ENCODE assay signal across 9 cellular contexts in the genomic region with DNA sequence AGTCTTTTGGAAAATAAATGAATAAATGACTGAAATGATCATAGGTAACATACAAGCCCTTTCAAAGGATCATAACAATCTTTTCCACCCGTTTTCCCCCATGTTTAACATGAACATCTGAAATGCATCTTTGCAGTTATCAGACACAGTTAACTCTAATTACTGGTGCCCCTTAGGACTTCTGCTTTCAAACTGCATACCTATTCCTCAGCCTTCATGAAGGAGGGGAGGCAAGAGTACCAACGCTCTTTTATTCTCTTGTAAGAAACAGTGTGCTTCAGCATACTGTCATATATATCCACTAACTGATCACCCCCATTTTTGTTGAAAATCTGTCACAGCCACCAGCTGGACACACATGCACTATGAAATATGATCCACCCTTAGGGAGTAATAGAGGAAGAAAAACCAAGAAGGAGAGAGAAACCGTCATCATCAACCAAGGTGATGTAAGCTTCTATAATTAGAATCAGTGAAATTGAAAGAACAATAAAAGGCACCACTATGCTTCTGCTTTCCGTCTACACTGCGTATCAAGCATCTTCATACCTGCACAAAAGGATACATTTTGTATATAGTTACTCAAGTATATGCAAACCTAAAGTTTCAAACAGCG.
DNase-seq lines count a peak whose midpoint lies in the region; ATAC-seq, FAIRE-seq and TF ChIP-seq lines count a peak whose summit lies in the region.
"Had no signal": no experiment of that assay in that cellular context is flagged by ENCODE, and none has a peak within 500 bp of the region (broad histone marks: within the 10 kb centered on the region; RNA-seq: fewer than 3 reads in every experiment).

No MANE protein-coding gene starts in this region.

- SMC1A ChIA-PET in GM12878 (lab: Charles Lee; ENCODE audit: uncharacterized antibody, unreplicated experiment): interaction anchor here (0.7 to 1.5 kb wide), 5 partner anchors 10 to 28 kb away, joined by 3 read pairs; no protein-coding TSS in a partner anchor

- peaks cover 12% of the 10 kb centered on the region for H3K4me1 ChIP-seq in GM12878 (ENCODE audit: control insufficient read depth, insufficient read depth, low read length)

- TF ChIP-seq POLR2A in GM12878 (IDR thresholded peaks at IDR 0.05; ENCODE audit: low read depth, low read length): no peak

- RAD21 ChIA-PET in GM12878 (lab: Charles Lee; ENCODE audit: unreplicated experiment): interaction anchor here (0.7 to 1.2 kb wide), 2 partner anchors 94 to 471 kb away, joined by 3 to 5 read pairs; no protein-coding TSS in a partner anchor

- H3K4me2 ChIP-seq in GM12878 (ENCODE audit: control insufficient read depth, insufficient read depth): peak overlapping the region; percentile 69

- intact Hi-C loops in GM12878 (cut with micrococcal nuclease; ENCODE audit: unreplicated experiment): no loop called here

- peaks cover 14% of the 10 kb centered on the region for H3K79me2 ChIP-seq in GM12878 (ENCODE audit: control insufficient read depth, insufficient read depth, low read length)
- H3K79me2 ChIP-seq: parathyroid adenoma had no signal

- TF ChIP-seq CTCF in GM12878 (IDR thresholded peaks at IDR 0.05 in 2 of 3, conservative IDR thresholded peaks at IDR 0.05 in 1 of 3; ENCODE audit: control insufficient read depth in 2 of 3, extremely low read depth in 1 of 3, insufficient read depth in 1 of 3, low read depth in 3 of 3, low read length in 3 of 3): no peak

- WGBS in GM12878 (ENCODE audit: insufficient coverage, insufficient replicate concordance, low lambda C conversion rate, missing lambda C conversion rate): 47% methylated on average over 6 of the region's 6 CpGs

- no peak overlapping the region for H3K9ac ChIP-seq in GM12878 (ENCODE audit: control insufficient read depth, insufficient read depth, low read length)
- H3K9ac ChIP-seq: parathyroid adenoma had no signal

- no peaks in the 10 kb centered on the region for H3K9me3 Mint-ChIP-seq in activated T-cell treated with anti-CD3 and anti-CD28 coated beads, Interleukin-2, amount 50 U/mL, for 24 hours

- in situ Hi-C loops in GM12878 (cut with MboI): no loop called here

- no peaks in the 10 kb centered on the region for H3K27me3 Mint-ChIP-seq in activated T-cell treated with anti-CD3 and anti-CD28 coated beads, Interleukin-2, amount 50 U/mL, for 24 hours

- CTCF ChIA-PET in GM12878 (lab: Yijun Ruan, JAX): no interaction called here

- no peak for DNase-seq in activated T-cell treated with anti-CD3 and anti-CD28 coated beads, Interleukin-2, amount 50 U/mL, for 24 hours
- DNase-seq in activated T-cell treated with anti-CD3 and anti-CD28 coated beads for 4 hours (no peak), NCI-H146 treated with DMSO at 0.1 percent for 48 hours (lab: John Stamatoyannopoulos, UW; ENCODE audit: unreplicated experiment) (peak; percentile 25), GM12878 (ENCODE audit: low read depth, low spot score) (peak; percentile 66), skeletal muscle cell (ENCODE audit: low read depth) (peak; percentile 25), HTR-8/SVneo (ENCODE audit: insufficient read length, low spot score) (no peak)
- DNase-seq in activated CD8-positive, alpha-beta memory T cell treated with anti-CD3 and anti-CD28 coated beads, Interleukin-2, amount 50 U/mL, for 48 hours: no peak

- peak; percentile 77 for FAIRE-seq in GM12878 (lab: Jason Lieb, UNC)
- no peak for FAIRE-seq in HTR-8/SVneo (lab: Jason Lieb, UNC)

- H3K27ac ChIP-seq in GM12878 (ENCODE audit: control insufficient read depth, insufficient read depth): peak overlapping the region; percentile 62
- H3K27ac ChIP-seq: parathyroid adenoma had no signal

- H3K27ac Mint-ChIP-seq in activated T-cell treated with anti-CD3 and anti-CD28 coated beads, Interleukin-2, amount 50 U/mL, for 24 hours: peak overlapping the region; percentile 85

- TF ChIP-seq RAD21 in GM12878 (IDR thresholded peaks at IDR 0.05; ENCODE audit: insufficient read depth, low read depth, low read length): no peak

- H3K4me3 Mint-ChIP-seq in activated T-cell treated with anti-CD3 and anti-CD28 coated beads, Interleukin-2, amount 50 U/mL, for 24 hours: peak overlapping the region; percentile 35

- H4K20me1 ChIP-seq in GM12878 (ENCODE audit: control insufficient read depth, insufficient read depth): no peaks in the 10 kb centered on the region

- H3K9me3 ChIP-seq in GM12878 (replicated peaks; ENCODE audit: control insufficient read depth, insufficient read depth, low read length): no peaks in the 10 kb centered on the region

- H3K4me3 ChIP-seq in GM12878: 0 out of 2 replicates have a peak overlapping the region, but pooled peaks have one; percentile 13
- H3K4me3 ChIP-seq in skeletal muscle cell (ENCODE audit: low read depth, low read length): no peak overlapping the region

- H3K27me3 ChIP-seq in GM12878 (replicated peaks in 1 of 2; ENCODE audit: control insufficient read depth in 2 of 2, insufficient read depth in 2 of 2, low read length in 1 of 2): no peaks in the 10 kb centered on the region

- H3K36me3 ChIP-seq in GM12878 (ENCODE audit: control insufficient read depth in 2 of 2, insufficient read depth in 2 of 2, low read length in 1 of 2): no peaks in the 10 kb centered on the region; a peak in 1 of 4 replicates

- peak in 1 of 2 experiments; percentile 46; a peak in 2 of 4 replicates for TF ChIP-seq EP300 in GM12878 (IDR thresholded peaks at IDR 0.05; ENCODE audit: borderline replicate concordance in 1 of 2, control insufficient read depth in 1 of 2, low read depth in 2 of 2, low read length in 2 of 2)

- no peak overlapping the region; the same call in 1 of the 2 replicates for H2AFZ ChIP-seq in GM12878 (ENCODE audit: control insufficient read depth, low read depth, low read length)
- H2AFZ ChIP-seq: parathyroid adenoma had no signal

- peaks cover 91% of the 10 kb centered on the region for H3K4me1 Mint-ChIP-seq in activated T-cell treated with anti-CD3 and anti-CD28 coated beads, Interleukin-2, amount 50 U/mL, for 24 hours (ENCODE audit: low read depth)

- POLR2A ChIA-PET in GM12878 (lab: Charles Lee): no interaction called here

- no TSS peak for BruUV-seq in GM12878 (replicated peaks; lab: Mats Ljungman, UMichigan)

- peak; percentile 85 for ATAC-seq in HG02678 (IDR thresholded peaks at IDR 0.05; ENCODE audit: unreplicated experiment)
- ATAC-seq in GM12878: peak; percentile 94

- peaks cover 49% of the 10 kb centered on the region for H3K36me3 Mint-ChIP-seq in activated T-cell treated with anti-CD3 and anti-CD28 coated beads, Interleukin-2, amount 50 U/mL, for 24 hours (ENCODE audit: low read depth)

TF ChIP-seq in GM12878, 131 proteins besides CTCF, POLR2A, EP300 and RAD21 (continues in another document):
- no peak for TF ChIP-seq TAF1 (IDR thresholded peaks at IDR 0.05; ENCODE audit: borderline replicate concordance, low read depth, low read length)
- no peak for TF ChIP-seq PAX8 (IDR thresholded peaks at IDR 0.05)
- TF ChIP-seq TBL1XR1 (IDR thresholded peaks at IDR 0.05; ENCODE audit: low read depth, low read length): no peak
- TF ChIP-seq KLF5 (IDR thresholded peaks at IDR 0.05; ENCODE audit: partially characterized antibody): no peak
- no peak for TF ChIP-seq ASH2L (IDR thresholded peaks at IDR 0.05; ENCODE audit: borderline replicate concordance, low read depth)
- peak; percentile 97 for TF ChIP-seq MEF2A (IDR thresholded peaks at IDR 0.05; ENCODE audit: insufficient read depth, low read depth, low read length)
- TF ChIP-seq, protein P1, sequence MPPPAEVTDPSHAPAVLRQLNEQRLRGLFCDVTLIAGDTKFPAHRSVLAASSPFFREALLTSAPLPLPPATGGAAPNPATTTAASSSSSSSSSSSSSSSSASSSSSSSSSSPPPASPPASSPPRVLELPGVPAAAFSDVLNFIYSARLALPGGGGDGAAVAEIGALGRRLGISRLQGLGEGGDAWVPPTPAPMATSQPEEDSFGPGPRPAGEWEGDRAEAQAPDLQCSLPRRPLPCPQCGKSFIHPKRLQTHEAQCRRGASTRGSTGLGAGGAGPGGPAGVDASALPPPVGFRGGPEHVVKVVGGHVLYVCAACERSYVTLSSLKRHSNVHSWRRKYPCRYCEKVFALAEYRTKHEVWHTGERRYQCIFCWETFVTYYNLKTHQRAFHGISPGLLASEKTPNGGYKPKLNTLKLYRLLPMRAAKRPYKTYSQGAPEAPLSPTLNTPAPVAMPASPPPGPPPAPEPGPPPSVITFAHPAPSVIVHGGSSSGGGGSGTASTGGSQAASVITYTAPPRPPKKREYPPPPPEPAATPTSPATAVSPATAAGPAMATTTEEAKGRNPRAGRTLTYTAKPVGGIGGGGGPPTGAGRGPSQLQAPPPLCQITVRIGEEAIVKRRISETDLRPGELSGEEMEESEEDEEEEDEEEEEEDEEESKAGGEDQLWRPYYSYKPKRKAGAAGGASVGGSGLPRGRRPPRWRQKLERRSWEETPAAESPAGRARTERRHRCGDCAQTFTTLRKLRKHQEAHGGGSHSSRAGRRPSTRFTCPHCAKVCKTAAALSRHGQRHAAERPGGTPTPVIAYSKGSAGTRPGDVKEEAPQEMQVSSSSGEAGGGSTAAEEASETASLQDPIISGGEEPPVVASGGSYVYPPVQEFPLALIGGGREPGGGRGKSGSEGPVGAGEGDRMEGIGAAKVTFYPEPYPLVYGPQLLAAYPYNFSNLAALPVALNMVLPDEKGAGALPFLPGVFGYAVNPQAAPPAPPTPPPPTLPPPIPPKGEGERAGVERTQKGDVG (CRISPR knock-in tag; IDR thresholded peaks at IDR 0.05): no peak
- no peak for TF ChIP-seq NR2C2 (IDR thresholded peaks at IDR 0.05; ENCODE audit: borderline replicate concordance, control insufficient read depth, insufficient read length, low read depth)
- peak; percentile 72; the same call in 1 of the 2 replicates for TF ChIP-seq RUNX3 (IDR thresholded peaks at IDR 0.05; ENCODE audit: low read length)
- no peak for TF ChIP-seq EED (IDR thresholded peaks at IDR 0.05; ENCODE audit: low read depth)
- TF ChIP-seq, protein P2, sequence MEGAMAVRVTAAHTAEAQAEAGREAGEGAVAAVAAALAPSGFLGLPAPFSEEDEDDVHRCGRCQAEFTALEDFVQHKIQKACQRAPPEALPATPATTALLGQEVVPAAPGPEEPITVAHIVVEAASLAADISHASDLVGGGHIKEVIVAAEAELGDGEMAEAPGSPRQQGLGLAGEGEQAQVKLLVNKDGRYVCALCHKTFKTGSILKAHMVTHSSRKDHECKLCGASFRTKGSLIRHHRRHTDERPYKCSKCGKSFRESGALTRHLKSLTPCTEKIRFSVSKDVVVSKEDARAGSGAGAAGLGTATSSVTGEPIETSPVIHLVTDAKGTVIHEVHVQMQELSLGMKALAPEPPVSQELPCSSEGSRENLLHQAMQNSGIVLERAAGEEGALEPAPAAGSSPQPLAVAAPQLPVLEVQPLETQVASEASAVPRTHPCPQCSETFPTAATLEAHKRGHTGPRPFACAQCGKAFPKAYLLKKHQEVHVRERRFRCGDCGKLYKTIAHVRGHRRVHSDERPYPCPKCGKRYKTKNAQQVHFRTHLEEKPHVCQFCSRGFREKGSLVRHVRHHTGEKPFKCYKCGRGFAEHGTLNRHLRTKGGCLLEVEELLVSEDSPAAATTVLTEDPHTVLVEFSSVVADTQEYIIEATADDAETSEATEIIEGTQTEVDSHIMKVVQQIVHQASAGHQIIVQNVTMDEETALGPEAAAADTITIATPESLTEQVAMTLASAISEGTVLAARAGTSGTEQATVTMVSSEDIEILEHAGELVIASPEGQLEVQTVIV (IDR thresholded peaks at IDR 0.05; ENCODE audit: borderline replicate concordance, partially characterized antibody): no peak

Comparison
In these comparisons a context has a peak if more than half of its experiments do, and no peak if none do; other contexts are left out.
1. DNase-seq: peak in NCI-H146 treated with DMSO at 0.1 percent for 48 hours (single experiment), GM12878 (single experiment) and skeletal muscle cell (single experiment); none in activated T-cell treated with anti-CD3 and anti-CD28 coated beads, Interleukin-2, amount 50 U/mL, for 24 hours (single experiment), activated T-cell treated with anti-CD3 and anti-CD28 coated beads for 4 hours (single experiment), activated CD8-positive, alpha-beta memory T cell treated with anti-CD3 and anti-CD28 coated beads, Interleukin-2, amount 50 U/mL, for 48 hours (single experiment) and HTR-8/SVneo (single experiment).